9 cellular contexts compared by ENCODE assay signal in genomic region chr14:95536036-95536577, GRCh38. TPM values are rescaled to one million over a fixed set of nuclear protein-coding genes. Genes with fewer than 3 reads are reported as not detected.
A peak's percentile ranks its signal among the peaks of the same experiment; 100 is the strongest.
DNase-seq lines count a peak whose midpoint lies in the region; ATAC-seq, FAIRE-seq and TF ChIP-seq lines count a peak whose summit lies in the region.
"Had no signal": no experiment of that assay in that cellular context is flagged by ENCODE, and none has a peak within 500 bp of the region (broad histone marks: within the 10 kb centered on the region; RNA-seq: fewer than 3 reads in every experiment).

No MANE protein-coding gene starts in this region.

- H3K9me3 ChIP-seq in iPS-18a (ENCODE audit: control insufficient read depth, low read depth, low read length) (no peaks in the 10 kb centered on the region), suprapubic skin (no peaks in the 10 kb centered on the region)

- peak overlapping the region; percentile 96 for H3K4me3 ChIP-seq in iPS-18a (ENCODE audit: low read length)
- H3K4me3 ChIP-seq in suprapubic skin, result peak overlapping the region; percentile 84

- TF ChIP-seq CTCF in suprapubic skin (IDR thresholded peaks at IDR 0.05), result no peak

- H3K36me3 ChIP-seq in iPS-18a (ENCODE audit: control insufficient read depth, low read depth, low read length) (peaks cover 7% of the 10 kb centered on the region), suprapubic skin (no peaks in the 10 kb centered on the region)

- intact Hi-C loops in activated T-helper 1 cell treated with anti-CD3 and anti-CD28 coated beads, Interleukin-12 subunit alpha, Interleukin-12 subunit beta, Interleukin-2, Interleukin-4 antibody, amounts not matched to agents 30 ng/mL and 10 ng/mL and 1 ng/mL, durations not matched to agents 14 hours and 24 hours and 36 hours (cut with micrococcal nuclease), result loop anchor here (10.0 kb wide), 1 partner anchor 1451 kb away; the partner anchor contains the start of genes DDX24 and IFI27L1

- DNase-seq in T-helper 2 cell treated with Interferon-gamma antibody and Interleukin-4, amounts not matched to agents 5 μg/mL and 100 μg/mL, for 36 hours (ENCODE audit: low spot score), result no peak
- DNase-seq in T-helper 2 cell (no peak), suprapubic skin (ENCODE audit: low spot score in 2 of 2) (no peak), GM12891 (ENCODE audit: insufficient read length, low spot score) (no peak)
- no peak for DNase-seq in activated T-helper 1 cell treated with anti-CD3 and anti-CD28 coated beads, Interleukin-12 subunit alpha, Interleukin-12 subunit beta, Interleukin-2, Interleukin-4 antibody, amounts not matched to agents 30 ng/mL and 10 ng/mL and 1 ng/mL, durations not matched to agents 14 hours and 24 hours and 36 hours (ENCODE audit: low spot score)
- DNase-seq in stimulated activated CD4-positive, alpha-beta T cell treated with anti-CD3 and anti-CD28 coated beads, Interleukin-4, amount 100 ng/mL, for 1 hour, result no peak
- DNase-seq: stimulated activated CD8-positive, alpha-beta memory T cell treated with anti-CD3 and anti-CD28 coated beads, Interleukin-4, amount 100 ng/mL, for 48 hours had no signal

- H3K4me1 ChIP-seq in iPS-18a (ENCODE audit: control insufficient read depth, low read depth, low read length) (peaks cover 21% of the 10 kb centered on the region), suprapubic skin (peaks cover 63% of the 10 kb centered on the region)

- H3K9ac ChIP-seq in iPS-18a (ENCODE audit: low read length), result peak overlapping the region; percentile 75

- 37% methylated on average over 4 of the region's 4 CpGs for WGBS in suprapubic skin

- no peak for ATAC-seq in GM19452 (IDR thresholded peaks at IDR 0.05; ENCODE audit: unreplicated experiment)

- no peak overlapping the region for H3K27ac ChIP-seq in iPS-18a (ENCODE audit: low read length)
- H3K27ac ChIP-seq in suprapubic skin, result no peak overlapping the region

- H3K4me1 Mint-ChIP-seq in T-helper 2 cell treated with Interferon-gamma antibody and Interleukin-4, amounts not matched to agents 5 μg/mL and 100 μg/mL, for 36 hours (ENCODE audit: low read depth), result peaks cover 48% of the 10 kb centered on the region
- H3K4me1 Mint-ChIP-seq in activated T-helper 1 cell treated with anti-CD3 and anti-CD28 coated beads, Interleukin-12 subunit alpha, Interleukin-12 subunit beta, Interleukin-2, Interleukin-4 antibody, amounts not matched to agents 30 ng/mL and 10 ng/mL and 1 ng/mL, durations not matched to agents 14 hours and 24 hours and 36 hours (ENCODE audit: low read depth), result peaks cover 61% of the 10 kb centered on the region

- no peak for TF ChIP-seq EP300 in suprapubic skin (IDR thresholded peaks at IDR 0.05)

- H3K36me3 Mint-ChIP-seq in T-helper 2 cell treated with Interferon-gamma antibody and Interleukin-4, amounts not matched to agents 5 μg/mL and 100 μg/mL, for 36 hours (ENCODE audit: low read depth), result peaks cover 18% of the 10 kb centered on the region
- peaks cover 23% of the 10 kb centered on the region for H3K36me3 Mint-ChIP-seq in activated T-helper 1 cell treated with anti-CD3 and anti-CD28 coated beads, Interleukin-12 subunit alpha, Interleukin-12 subunit beta, Interleukin-2, Interleukin-4 antibody, amounts not matched to agents 30 ng/mL and 10 ng/mL and 1 ng/mL, durations not matched to agents 14 hours and 24 hours and 36 hours (ENCODE audit: low read depth)

- no peaks in the 10 kb centered on the region for H3K27me3 Mint-ChIP-seq in T-helper 2 cell treated with Interferon-gamma antibody and Interleukin-4, amounts not matched to agents 5 μg/mL and 100 μg/mL, for 36 hours (ENCODE audit: low read depth)
- no peaks in the 10 kb centered on the region for H3K27me3 Mint-ChIP-seq in activated T-helper 1 cell treated with anti-CD3 and anti-CD28 coated beads, Interleukin-12 subunit alpha, Interleukin-12 subunit beta, Interleukin-2, Interleukin-4 antibody, amounts not matched to agents 30 ng/mL and 10 ng/mL and 1 ng/mL, durations not matched to agents 14 hours and 24 hours and 36 hours (ENCODE audit: insufficient read depth)

- peak overlapping the region; percentile 87 for H3K27ac Mint-ChIP-seq in T-helper 2 cell treated with Interferon-gamma antibody and Interleukin-4, amounts not matched to agents 5 μg/mL and 100 μg/mL, for 36 hours
- H3K27ac Mint-ChIP-seq in activated T-helper 1 cell treated with anti-CD3 and anti-CD28 coated beads, Interleukin-12 subunit alpha, Interleukin-12 subunit beta, Interleukin-2, Interleukin-4 antibody, amounts not matched to agents 30 ng/mL and 10 ng/mL and 1 ng/mL, durations not matched to agents 14 hours and 24 hours and 36 hours, result peak overlapping the region; percentile 94

- H3K4me3 Mint-ChIP-seq in T-helper 2 cell treated with Interferon-gamma antibody and Interleukin-4, amounts not matched to agents 5 μg/mL and 100 μg/mL, for 36 hours, result peak overlapping the region; percentile 96
- H3K4me3 Mint-ChIP-seq in activated T-helper 1 cell treated with anti-CD3 and anti-CD28 coated beads, Interleukin-12 subunit alpha, Interleukin-12 subunit beta, Interleukin-2, Interleukin-4 antibody, amounts not matched to agents 30 ng/mL and 10 ng/mL and 1 ng/mL, durations not matched to agents 14 hours and 24 hours and 36 hours, result peak overlapping the region; percentile 98

- TF ChIP-seq POLR2A in suprapubic skin (IDR thresholded peaks at IDR 0.05) (no peak), GM12891 (IDR thresholded peaks at IDR 0.05; ENCODE audit: low read depth, low read length) (no peak)

- H3K9me3 Mint-ChIP-seq in T-helper 2 cell treated with Interferon-gamma antibody and Interleukin-4, amounts not matched to agents 5 μg/mL and 100 μg/mL, for 36 hours, result no peaks in the 10 kb centered on the region
- no peaks in the 10 kb centered on the region for H3K9me3 Mint-ChIP-seq in activated T-helper 1 cell treated with anti-CD3 and anti-CD28 coated beads, Interleukin-12 subunit alpha, Interleukin-12 subunit beta, Interleukin-2, Interleukin-4 antibody, amounts not matched to agents 30 ng/mL and 10 ng/mL and 1 ng/mL, durations not matched to agents 14 hours and 24 hours and 36 hours

- H3K27me3 ChIP-seq in iPS-18a (ENCODE audit: control insufficient read depth, insufficient read depth, low read length) (no peaks in the 10 kb centered on the region), suprapubic skin (no peaks in the 10 kb centered on the region)

- FAIRE-seq in GM12891 (lab: Jason Lieb, UNC), result no peak

TF ChIP-seq in GM12891, 5 proteins besides CTCF, POLR2A, EP300 and RAD21:
- no peak for TF ChIP-seq POLR2AphosphoS5 (IDR thresholded peaks at IDR 0.05; ENCODE audit: low read depth, low read length)
- TF ChIP-seq POU2F2 (IDR thresholded peaks at IDR 0.05; ENCODE audit: low read depth, low read length), result no peak
- TF ChIP-seq SPI1 (IDR thresholded peaks at IDR 0.05; ENCODE audit: low read depth, low read length), result no peak
- no peak for TF ChIP-seq TAF1 (IDR thresholded peaks at IDR 0.05; ENCODE audit: low read depth, low read length)
- TF ChIP-seq PAX5 (IDR thresholded peaks at IDR 0.05; ENCODE audit: insufficient read depth, low read length, severe bottlenecking), result no peak
TF ChIP-seq in GM12891: peak in this region for 0.

RNA-seq across cellular contexts. Expression of gene GLRX5, which starts 1.3 kb away (rescaled TPM):
- 46.7 and 48.9 TPM in 2 replicates for total RNA-seq in activated T-helper 1 cell treated with anti-CD3 and anti-CD28 coated beads, Interleukin-12 subunit alpha, Interleukin-12 subunit beta, Interleukin-2, Interleukin-4 antibody, amounts not matched to agents 30 ng/mL and 10 ng/mL and 1 ng/mL, durations not matched to agents 14 hours and 24 hours and 36 hours
- total RNA-seq in suprapubic skin, result 10 to 100 TPM; 19.8 to 42.1 (median 33.7) TPM
- 35.0 TPM for polyA plus RNA-seq in GM12891 (2012; ENCODE audit: low read depth, missing spikeins)

RNA-seq across cellular contexts. Expression of gene SYNE3, which starts 19.7 kb away (rescaled TPM):
- total RNA-seq in activated T-helper 1 cell treated with anti-CD3 and anti-CD28 coated beads, Interleukin-12 subunit alpha, Interleukin-12 subunit beta, Interleukin-2, Interleukin-4 antibody, amounts not matched to agents 30 ng/mL and 10 ng/mL and 1 ng/mL, durations not matched to agents 14 hours and 24 hours and 36 hours, result 42.6 and 44.1 TPM in 2 replicates
- 10 to 100 TPM in 2 of 4 donors, 1 to 10 TPM in 2; 9.1 to 21.4 (median 12.8) TPM for total RNA-seq in suprapubic skin
- 2.6 TPM for polyA plus RNA-seq in GM12891 (2012; ENCODE audit: low read depth, missing spikeins)
